ENCODE assay signal across 19 cellular contexts in the genomic region with DNA sequence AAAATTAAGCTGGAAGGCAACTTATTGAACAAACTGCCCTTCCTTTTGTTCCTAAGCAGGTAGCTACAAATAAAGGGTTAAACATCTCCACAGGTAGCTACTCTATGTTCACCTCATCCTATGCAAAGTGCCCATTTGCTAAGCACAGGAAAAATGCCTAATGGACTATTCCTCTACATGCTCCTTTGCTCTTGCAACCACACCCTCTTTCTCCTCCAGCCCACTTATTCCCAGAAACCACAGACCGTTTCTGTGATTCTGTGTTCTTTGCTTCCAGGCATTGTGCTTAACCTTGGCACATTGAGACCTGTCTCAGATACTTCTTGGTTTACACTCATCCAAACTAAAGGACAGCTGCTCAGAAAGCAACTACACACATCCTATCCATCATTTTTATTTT.
DNase-seq lines count a peak whose midpoint lies in the region; ATAC-seq, FAIRE-seq and TF ChIP-seq lines count a peak whose summit lies in the region.
"Had no signal": no experiment of that assay in that cellular context is flagged by ENCODE, and none has a peak within 500 bp of the region (broad histone marks: within the 10 kb centered on the region; RNA-seq: fewer than 3 reads in every experiment).

No MANE protein-coding gene starts in this region.

- FAIRE-seq in H54 (lab: Jason Lieb, UNC), result peak; percentile 23
- FAIRE-seq: GM12892 had no signal

- no peak for DNase-seq in H54 (ENCODE audit: insufficient read length, low spot score)
- DNase-seq in NCI-H187 (lab: John Stamatoyannopoulos, UW), result peak; percentile 74 to 89
- peak; percentile 56 for DNase-seq in NCI-H748 (lab: John Stamatoyannopoulos, UW; ENCODE audit: unreplicated experiment)
- DNase-seq in myocyte (ENCODE audit: low read depth), result peak; percentile 46
- no peak for DNase-seq in NCI-H524 (lab: John Stamatoyannopoulos, UW)
- DNase-seq: CD4-positive, CD25-positive, alpha-beta regulatory T cell; DND-41; GM23248; MV-4-11; NCI-H1105 treated with DMSO at 0.1 percent for 48 hours; NCI-H2029; NCI-H2171 treated with DMSO at 0.1 percent for 48 hours; NCI-H446 treated with DMSO at 0.1 percent for 48 hours; NCI-H82; T-helper 17 cell had no signal

- no peak for TF ChIP-seq POLR2A in H54 (IDR thresholded peaks at IDR 0.05; ENCODE audit: low read depth, low read length)

- ATAC-seq in HG03520 (IDR thresholded peaks at IDR 0.05; ENCODE audit: unreplicated experiment) (no peak), GM21447 (IDR thresholded peaks at IDR 0.05; ENCODE audit: unreplicated experiment) (no peak)
- ATAC-seq: Panc1, T-helper 17 cell had no signal

Comparison
In these comparisons a context has a peak if more than half of its experiments do, and no peak if none do; other contexts are left out.
1. DNase-seq: peak in NCI-H187 (2 of 2), NCI-H748 (single experiment) and myocyte (single experiment); none in H54 (single experiment) and NCI-H524 (0 of 2).